15 cellular contexts compared by ENCODE assay signal in the genomic region with DNA sequence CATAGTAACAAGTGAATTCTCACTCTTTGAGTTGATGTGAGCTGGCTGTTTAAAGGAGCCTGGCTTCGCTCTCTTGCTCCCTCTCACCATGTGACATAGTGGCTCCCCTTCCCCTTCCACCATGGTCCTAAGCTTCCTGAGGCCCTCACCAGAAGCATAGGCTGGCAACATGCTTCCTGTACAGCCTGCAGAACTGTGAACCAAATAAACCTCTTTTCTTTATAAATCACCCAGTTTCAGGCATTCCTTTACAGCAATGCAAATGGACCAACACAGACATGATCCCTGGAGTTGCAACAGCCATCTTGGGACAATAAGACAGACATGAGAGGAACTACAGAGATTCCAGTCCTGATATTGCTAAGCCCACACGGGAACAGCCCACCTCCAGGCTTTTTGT. TPM values are rescaled to one million over a fixed set of nuclear protein-coding genes. Genes with fewer than 3 reads are reported as not detected.
DNase-seq lines count a peak whose midpoint lies in the region; ATAC-seq and TF ChIP-seq lines count a peak whose summit lies in the region.
"Had no signal": no experiment of that assay in that cellular context is flagged by ENCODE, and none has a peak within 500 bp of the region (broad histone marks: within the 10 kb centered on the region; RNA-seq: fewer than 3 reads in every experiment).

No MANE protein-coding gene starts in this region.

- POLR2A ChIA-PET in RWPE1 (lab: Yijun Ruan, JAX; ENCODE audit: low non-redundant PET), result no interaction called here

- H3K27ac Mint-ChIP-seq in GM23338 (0 out of 2 replicates have a peak overlapping the region, but pooled peaks have one; percentile 35), endothelial cell (ENCODE audit: unreplicated experiment) (no peak overlapping the region), neural progenitor cell (no peak overlapping the region)
- H3K27ac Mint-ChIP-seq: CD8-positive, alpha-beta T cell had no signal

- H3K9me3 ChIP-seq in neural progenitor cell (ENCODE audit: low read depth), result no peaks in the 10 kb centered on the region
- no peaks in the 10 kb centered on the region for H3K9me3 ChIP-seq in HAP-1

- H3K4me1 Mint-ChIP-seq in GM23338, result peaks cover 6% of the 10 kb centered on the region; the same call in 2 of the 3 replicates
- H3K4me1 Mint-ChIP-seq in endothelial cell (ENCODE audit: unreplicated experiment), result peaks cover 24% of the 10 kb centered on the region
- peaks cover 26% of the 10 kb centered on the region for H3K4me1 Mint-ChIP-seq in neural progenitor cell

- no peak for ATAC-seq in GM23338
- ATAC-seq: CD8-positive, alpha-beta T cell had no signal

- H3K4me3 ChIP-seq in GM23338 (no peak overlapping the region), neural progenitor cell (no peak overlapping the region), HAP-1 (no peak overlapping the region)
- H3K4me3 ChIP-seq: BLaER1 treated with 17β-estradiol and CSF1 and Interleukin-3, amounts not matched to agents 10 nM and 100 nM had no signal

- H3K9me2 ChIP-seq in GM23338 (ENCODE audit: insufficient read depth), result no peaks in the 10 kb centered on the region

- CTCF ChIA-PET in RWPE1 (lab: Yijun Ruan, JAX), result interaction anchor here (0.6 kb wide), 1 partner anchor 16 kb away, joined by 3 read pairs; no protein-coding TSS in a partner anchor

- TF ChIP-seq CTCF in GM23338 (conservative IDR thresholded peaks at IDR 0.05; ENCODE audit: low read depth in 2 of 2), result no peak
- no peak for TF ChIP-seq CTCF in endothelial cell (IDR thresholded peaks at IDR 0.05; ENCODE audit: unreplicated experiment)
- no peak for TF ChIP-seq CTCF in neural progenitor cell (IDR thresholded peaks at IDR 0.05)
- TF ChIP-seq CTCF in RWPE1 (conservative IDR thresholded peaks at IDR 0.05; ENCODE audit: low read depth), result no peak

- H2AFZ ChIP-seq in GM23338 (no peak overlapping the region), neural progenitor cell (replicated peaks) (no peak overlapping the region)

- H3F3A ChIP-seq in GM23338 (replicated peaks; ENCODE audit: low read depth) (0 out of 2 replicates have a peak, but pooled peaks cover 10% of the 10 kb centered on the region), neural progenitor cell (ENCODE audit: low read depth) (peaks cover 47% of the 10 kb centered on the region)

- peaks cover 3% of the 10 kb centered on the region for H3K79me2 ChIP-seq in GM23338 (replicated peaks; ENCODE audit: insufficient read depth)
- peaks cover 48% of the 10 kb centered on the region for H3K79me2 ChIP-seq in neural progenitor cell (ENCODE audit: low read depth)

- DNase-seq in GM23338 (ENCODE audit: low spot score), result no peak
- DNase-seq in endothelial cell (ENCODE audit: low spot score), result no peak
- DNase-seq in neural progenitor cell (ENCODE audit: low spot score), result no peak
- no peak for DNase-seq in HAP-1 (ENCODE audit: low spot score in 2 of 2)
- no peak for DNase-seq in SHP77 (lab: John Stamatoyannopoulos, UW)
- DNase-seq in RWPE1 (ENCODE audit: low spot score), result no peak
- DNase-seq: AML-193; Calu3; CD8-positive, alpha-beta T cell; DMS79 treated with DMSO at 0.1 percent for 48 hours; GF-D8; GOT3 had no signal

- H3K4me1 ChIP-seq in GM23338 (ENCODE audit: insufficient read depth) (no peaks in the 10 kb centered on the region), neural progenitor cell (no peaks in the 10 kb centered on the region), HAP-1 (no peaks in the 10 kb centered on the region)

- peaks cover 3% of the 10 kb centered on the region; the same call in 1 of the 3 replicates for H3K9me3 Mint-ChIP-seq in GM23338
- no peaks in the 10 kb centered on the region for H3K9me3 Mint-ChIP-seq in endothelial cell (ENCODE audit: unreplicated experiment)
- no peaks in the 10 kb centered on the region for H3K9me3 Mint-ChIP-seq in neural progenitor cell
- H3K9me3 Mint-ChIP-seq: CD8-positive, alpha-beta T cell had no signal

- H4K20me1 ChIP-seq in GM23338 (replicated peaks; ENCODE audit: insufficient read depth) (peaks cover 6% of the 10 kb centered on the region; the same call in 1 of the 2 replicates), neural progenitor cell (ENCODE audit: low read depth) (peaks cover 38% of the 10 kb centered on the region)
- H4K20me1 ChIP-seq: BLaER1 treated with 17β-estradiol and CSF1 and Interleukin-3, amounts not matched to agents 10 nM and 100 nM had no signal

- peaks cover 20% of the 10 kb centered on the region for H3K27me3 Mint-ChIP-seq in GM23338 (ENCODE audit: insufficient read depth, low read depth, poor library complexity)
- H3K27me3 Mint-ChIP-seq in endothelial cell (ENCODE audit: unreplicated experiment), result peaks cover 18% of the 10 kb centered on the region
- peaks cover 7% of the 10 kb centered on the region for H3K27me3 Mint-ChIP-seq in neural progenitor cell (ENCODE audit: insufficient read depth, low read depth)

- H3K36me3 Mint-ChIP-seq in GM23338 (ENCODE audit: low read depth), result peaks cover 97% of the 10 kb centered on the region
- H3K36me3 Mint-ChIP-seq in endothelial cell (ENCODE audit: low read depth, unreplicated experiment), result peaks cover 75% of the 10 kb centered on the region
- H3K36me3 Mint-ChIP-seq in neural progenitor cell, result peaks cover 60% of the 10 kb centered on the region
- H3K36me3 Mint-ChIP-seq: CD8-positive, alpha-beta T cell had no signal

- H3K9ac ChIP-seq in neural progenitor cell, result no peak overlapping the region
- H3K9ac ChIP-seq: BLaER1 treated with 17β-estradiol and CSF1 and Interleukin-3, amounts not matched to agents 10 nM and 100 nM had no signal

- in situ Hi-C loops in HAP-1 (cut with MboI; ENCODE audit: low sequenced_read_pairs), result no loop called here

- peaks cover 59% of the 10 kb centered on the region for H3K36me3 ChIP-seq in GM23338 (ENCODE audit: insufficient read depth)
- peaks cover 18% of the 10 kb centered on the region for H3K36me3 ChIP-seq in neural progenitor cell
- peaks cover 61% of the 10 kb centered on the region for H3K36me3 ChIP-seq in HAP-1 (replicated peaks)
- H3K36me3 ChIP-seq: BLaER1 treated with 17β-estradiol and CSF1 and Interleukin-3, amounts not matched to agents 10 nM and 100 nM had no signal

- H3K27ac ChIP-seq in GM23338 (ENCODE audit: low read depth) (no peak overlapping the region), neural progenitor cell (no peak overlapping the region), RWPE1 (no peak overlapping the region)
- H3K27ac ChIP-seq: BLaER1 treated with 17β-estradiol and CSF1 and Interleukin-3, amounts not matched to agents 10 nM and 100 nM had no signal

- H3K4me3 Mint-ChIP-seq in GM23338 (no peak overlapping the region), endothelial cell (ENCODE audit: unreplicated experiment) (peak overlapping the region; percentile 80), neural progenitor cell (peak overlapping the region; percentile 38)
- H3K4me3 Mint-ChIP-seq: CD8-positive, alpha-beta T cell had no signal

- H3K27me3 ChIP-seq in GM23338 (ENCODE audit: insufficient read depth), result no peaks in the 10 kb centered on the region
- no peaks in the 10 kb centered on the region for H3K27me3 ChIP-seq in neural progenitor cell
- no peaks in the 10 kb centered on the region for H3K27me3 ChIP-seq in HAP-1 (ENCODE audit: low read depth)

- H3K4me2 ChIP-seq in GM23338 (no peak overlapping the region), neural progenitor cell (no peak overlapping the region)
- H3K4me2 ChIP-seq: BLaER1 treated with 17β-estradiol and CSF1 and Interleukin-3, amounts not matched to agents 10 nM and 100 nM had no signal

TF ChIP-seq in GM23338, 12 proteins besides CTCF, POLR2A, EP300 and RAD21:
- TF ChIP-seq EZH2phosphoT487 (IDR thresholded peaks at IDR 0.05; ENCODE audit: unreplicated experiment) (no peak), ZNF331 (CRISPR knock-in tag; IDR thresholded peaks at IDR 0.05; ENCODE audit: low read depth) (no peak), ETS1 (IDR thresholded peaks at IDR 0.05) (no peak), EZH2 (IDR thresholded peaks at IDR 0.05; ENCODE audit: low read depth, unreplicated experiment) (no peak)

RNA-seq across cellular contexts. Expression of gene TEAD2, which starts 12.6 kb away (rescaled TPM):
- total RNA-seq in GM23338 (2014; rRNA removed; shearing (Covaris generic)), result 74.4 and 82.5 TPM in 2 replicates
- 30.3 and 34.3 TPM in 2 replicates for polyA plus RNA-seq in GM23338 (2016; fragmentation: Nextera tagmentation; extraction: Ambion mirVana)
- total RNA-seq in endothelial cell (ENCODE audit: unreplicated experiment), result 167 TPM
- total RNA-seq in neural progenitor cell (ENCODE audit: low replicate concordance), result 125 and 193 TPM in 2 replicates
- total RNA-seq: CD8-positive, alpha-beta T cell had no signal

RNA-seq across cellular contexts. Expression of gene DKKL1, which starts 14.1 kb away (rescaled TPM):
- total RNA-seq in GM23338 (2014; rRNA removed; shearing (Covaris generic)), result 0.76 TPM in 1 of 2 replicates, not detected in the other
- 2.9 and 3.6 TPM in 2 replicates for polyA plus RNA-seq in GM23338 (2016; fragmentation: Nextera tagmentation; extraction: Ambion mirVana)
- total RNA-seq in endothelial cell (ENCODE audit: unreplicated experiment) (2.2 TPM), neural progenitor cell (ENCODE audit: low replicate concordance) (3.0 and 5.6 TPM in 2 replicates)
- total RNA-seq: Calu3; CD8-positive, alpha-beta T cell had no signal

RNA-seq across cellular contexts. Expression of gene CD37, which starts 14.4 kb away (rescaled TPM):
- not detected in 2 replicates for total RNA-seq in GM23338 (2014; rRNA removed; shearing (Covaris generic))
- polyA plus RNA-seq in GM23338 (2016; fragmentation: Nextera tagmentation; extraction: Ambion mirVana), result 106 and 114 TPM in 2 replicates
- not detected for total RNA-seq in endothelial cell (ENCODE audit: unreplicated experiment)
- total RNA-seq in neural progenitor cell (ENCODE audit: low replicate concordance), result not detected in 2 replicates
- total RNA-seq: Calu3, H7, HT-29 had no signal

RNA-seq across cellular contexts. Expression of gene SLC6A16, which starts 24.6 kb away (rescaled TPM):
- total RNA-seq in GM23338 (2014; rRNA removed; shearing (Covaris generic)), result 0.31 and 1.6 TPM in 2 replicates
- polyA plus RNA-seq in GM23338 (2016; fragmentation: Nextera tagmentation; extraction: Ambion mirVana), result 1.4 and 1.8 TPM in 2 replicates
- 4.0 TPM for total RNA-seq in endothelial cell (ENCODE audit: unreplicated experiment)
- 2.9 and 5.0 TPM in 2 replicates for total RNA-seq in neural progenitor cell (ENCODE audit: low replicate concordance)
- total RNA-seq: Calu3, HT-29 had no signal

RNA-seq across cellular contexts. Expression of gene KASH5, which starts 38.5 kb away (rescaled TPM):
- not detected in 2 replicates for total RNA-seq in GM23338 (2014; rRNA removed; shearing (Covaris generic))
- 0.44 TPM in 1 of 2 replicates, not detected in the other for polyA plus RNA-seq in GM23338 (2016; fragmentation: Nextera tagmentation; extraction: Ambion mirVana)
- total RNA-seq in endothelial cell (ENCODE audit: unreplicated experiment) (0.26 TPM), neural progenitor cell (ENCODE audit: low replicate concordance) (0.59 TPM in 1 of 2 replicates, not detected in the other)
- total RNA-seq: Calu3; CD8-positive, alpha-beta T cell; HT-29 had no signal
